In genomic region chr5:137629646-137630045, GRCh38 we compare ENCODE assay signal across 8 cellular contexts.
A peak's percentile ranks its signal among the peaks of the same experiment; 100 is the strongest.
DNase-seq lines count a peak whose midpoint lies in the region; ATAC-seq and TF ChIP-seq lines count a peak whose summit lies in the region.

No MANE protein-coding gene starts in this region.

- 20% methylated on average over 4 of the region's 4 CpGs for WGBS in hepatocyte (ENCODE audit: low lambda C conversion rate, missing lambda C conversion rate)

- ATAC-seq in HG03135 (IDR thresholded peaks at IDR 0.05; ENCODE audit: unreplicated experiment) (peak; percentile 63), HG03457 (IDR thresholded peaks at IDR 0.05; ENCODE audit: unreplicated experiment) (no peak)

- H3K79me2 ChIP-seq in hepatocyte, result no peaks in the 10 kb centered on the region

- no peaks in the 10 kb centered on the region for H4K20me1 ChIP-seq in hepatocyte (ENCODE audit: insufficient read depth, poor library complexity, severe bottlenecking)

- H3K9me3 ChIP-seq in AG04450 (ENCODE audit: control insufficient read depth, insufficient read depth, low read length), result no peaks in the 10 kb centered on the region
- H3K9me3 ChIP-seq in hepatocyte (ENCODE audit: low read depth), result no peaks in the 10 kb centered on the region

- TF ChIP-seq CTCF in AG04450 (IDR thresholded peaks at IDR 0.05; ENCODE audit: low read depth, low read length) (peak; percentile 88), GM06990 (IDR thresholded peaks at IDR 0.05; ENCODE audit: insufficient read depth, low read length, poor library complexity, severe bottlenecking) (peak; percentile 83), hepatocyte (IDR thresholded peaks at IDR 0.05; ENCODE audit: poor library complexity) (peak; percentile 98)

- POLR2A ChIA-PET in AG04450 (lab: Yijun Ruan, JAX), result no interaction called here

- H3K4me2 ChIP-seq in hepatocyte, result peak overlapping the region; percentile 56

- H2AFZ ChIP-seq in hepatocyte, result no peak overlapping the region

- H3K27ac ChIP-seq in AG04450 (ENCODE audit: low read depth, low read length) (no peak overlapping the region), hepatocyte (no peak overlapping the region), skin epidermis (peak overlapping the region in 11 of 21 experiments; percentile 11 to 65 (median 33))

- no peak overlapping the region for H3K4me3 ChIP-seq in AG04450 (ENCODE audit: low read depth, low read length)
- H3K4me3 ChIP-seq in GM06990 (replicated peaks; ENCODE audit: low read depth, low read length), result no peak overlapping the region
- no peak overlapping the region for H3K4me3 ChIP-seq in hepatocyte
- no peak overlapping the region for H3K4me3 ChIP-seq in skin epidermis

- no peaks in the 10 kb centered on the region for H3K4me1 ChIP-seq in hepatocyte (ENCODE audit: insufficient read depth)

- CTCF ChIA-PET in AG04450 (lab: Charles Lee), result interaction anchor here (0.5 to 6.7 kb wide), 43 partner anchors 8 to 548 kb away, joined by 3 to 271 read pairs (median 5); partner anchors contain the start of genes BRD8 and HNRNPA0

- H3K27me3 ChIP-seq in AG04450 (ENCODE audit: control insufficient read depth, insufficient read depth, low read length) (no peaks in the 10 kb centered on the region), GM06990 (replicated peaks; ENCODE audit: control insufficient read depth, insufficient read depth, low read length) (no peaks in the 10 kb centered on the region), hepatocyte (no peaks in the 10 kb centered on the region)

- no peak for DNase-seq in AG04450 (ENCODE audit: low read depth, low spot score)
- peak; percentile 15 for DNase-seq in GM06990 (ENCODE audit: extremely low read depth, insufficient read length)
- DNase-seq in NCI-H774 (lab: John Stamatoyannopoulos, UW), result peak; percentile 53
- peak; percentile 74 for DNase-seq in astrocyte of the hippocampus (ENCODE audit: low read depth, low spot score)
- peak; percentile 76 for DNase-seq in hepatocyte (ENCODE audit: low spot score)

- 0 out of 2 replicates have a peak, but pooled peaks cover 1% of the 10 kb centered on the region for H3K36me3 ChIP-seq in GM06990 (ENCODE audit: control insufficient read depth, insufficient read depth, low read length)
- H3K36me3 ChIP-seq in hepatocyte (replicated peaks; ENCODE audit: insufficient read depth, low read depth), result no peaks in the 10 kb centered on the region

- H3K9me2 ChIP-seq in hepatocyte (replicated peaks; ENCODE audit: insufficient read depth), result no peaks in the 10 kb centered on the region

Comparison
In these comparisons a context has a peak if more than half of its experiments do, and no peak if none do; other contexts are left out.
1. H3K27ac ChIP-seq: peak in skin epidermis (11 of 21); none in AG04450 (single experiment) and hepatocyte (single experiment).
2. Peak in every context shown above with its lines, with median percentiles within 50 percentile points of each other: CTCF ChIP-seq.